18 cellular contexts compared by ENCODE assay signal in genomic region chr2:168468354-168468753, GRCh38.
"Had no signal": no experiment of that assay in that cellular context is flagged by ENCODE, and none has a peak within 500 bp of the region (broad histone marks: within the 10 kb centered on the region; RNA-seq: fewer than 3 reads in every experiment).

No MANE protein-coding gene starts in this region.

- H3K27ac ChIP-seq: body of pancreas, ovary, upper lobe of left lung had no signal

- H3K9me3 ChIP-seq: body of pancreas, ovary, upper lobe of left lung had no signal

- H3K27me3 ChIP-seq: body of pancreas, ovary, upper lobe of left lung had no signal

- H3K4me3 ChIP-seq: body of pancreas, lung, ovary, upper lobe of left lung had no signal

- H3K36me3 Mint-ChIP-seq: WTC11 had no signal

- ATAC-seq: body of pancreas; stimulated activated naive CD8-positive, alpha-beta T cell treated with anti-CD3 and anti-CD28 coated beads, Interleukin-15, Interleukin-2, amounts not matched to agents 100 U/mL and 50 U/mL, for 24 hours; T-cell; WTC11 had no signal

- H3K27ac Mint-ChIP-seq: activated T-helper 1 cell treated with anti-CD3 and anti-CD28 coated beads, Interleukin-12 subunit alpha, Interleukin-12 subunit beta, Interleukin-2, Interleukin-4 antibody, amounts not matched to agents 30 ng/mL and 10 ng/mL and 1 ng/mL, durations not matched to agents 14 hours and 24 hours and 36 hours; endodermal cell; T-cell; WTC11 had no signal

- H3K36me3 ChIP-seq: ovary, upper lobe of left lung had no signal

- H3K27me3 Mint-ChIP-seq: T-cell had no signal

- H3K4me3 Mint-ChIP-seq: activated T-helper 1 cell treated with anti-CD3 and anti-CD28 coated beads, Interleukin-12 subunit alpha, Interleukin-12 subunit beta, Interleukin-2, Interleukin-4 antibody, amounts not matched to agents 30 ng/mL and 10 ng/mL and 1 ng/mL, durations not matched to agents 14 hours and 24 hours and 36 hours; neural crest cell; WTC11 had no signal

- DNase-seq: activated CD4-positive, alpha-beta T cell treated with anti-CD3 and anti-CD28 coated beads for 48 hours; activated naive CD4-positive, alpha-beta T cell; amniotic stem cell; body of pancreas; cerebellar nuclear complex; dermis blood vessel endothelial cell; endodermal cell; hypothalamus; ovary; stimulated activated CD4-positive, alpha-beta T cell treated with anti-CD3 and anti-CD28 coated beads, Interleukin-4, amount 100 ng/mL, for 1 hour; stimulated activated CD8-positive, alpha-beta memory T cell treated with anti-CD3 and anti-CD28 coated beads, Interleukin-4, amount 100 ng/mL, for 48 hours; stimulated activated naive CD8-positive, alpha-beta T cell treated with anti-CD3 and anti-CD28 coated beads, Interleukin-15, Interleukin-2, amounts not matched to agents 100 U/mL and 50 U/mL, for 24 hours; T-cell; upper lobe of left lung had no signal

- H3K9me3 Mint-ChIP-seq: activated T-helper 1 cell treated with anti-CD3 and anti-CD28 coated beads, Interleukin-12 subunit alpha, Interleukin-12 subunit beta, Interleukin-2, Interleukin-4 antibody, amounts not matched to agents 30 ng/mL and 10 ng/mL and 1 ng/mL, durations not matched to agents 14 hours and 24 hours and 36 hours; endodermal cell; T-cell; WTC11 had no signal
